Comparison of ENCODE assay signal across 34 cellular contexts in genomic region chr3:85377115-85377514, GRCh38.
"Had no signal": no experiment of that assay in that cellular context is flagged by ENCODE, and none has a peak within 500 bp of the region (broad histone marks: within the 10 kb centered on the region; RNA-seq: fewer than 3 reads in every experiment).

No MANE protein-coding gene starts in this region.

- H3K36me3 ChIP-seq: MG63 had no signal

- H3K4me3 ChIP-seq: MG63 had no signal

- H3K27me3 ChIP-seq: MG63 had no signal

- H3K9me3 ChIP-seq: MG63 had no signal

- DNase-seq: Karpas-422, Kasumi-1, MG63, MM.1S, MV-4-11, NCI-H1048, NCI-H1092, NCI-H1092 treated with DMSO at 0.1 percent for 48 hours, NCI-H1105, NCI-H1105 treated with DMSO at 0.1 percent for 48 hours, NCI-H1417, NCI-H1417 treated with DMSO at 0.1 percent for 48 hours, NCI-H1436, NCI-H1436 treated with DMSO at 0.1 percent for 48 hours, NCI-H146, NCI-H1694, NCI-H1694 treated with DMSO at 0.1 percent for 48 hours, NCI-H187, NCI-H187 treated with DMSO at 0.1 percent for 48 hours, NCI-H1930, NCI-H2029, NCI-H2029 treated with DMSO at 0.1 percent for 48 hours, NCI-H2081, NCI-H2081 treated with DMSO at 0.1 percent for 48 hours, NCI-H2107, NCI-H2171, NCI-H2171 treated with DMSO at 0.1 percent for 48 hours, NCI-H2227 treated with DMSO at 0.1 percent for 48 hours, NCI-H345, NCI-H446, NCI-H446 treated with DMSO at 0.1 percent for 48 hours, NCI-H510A, NCI-H510A treated with DMSO at 0.1 percent for 48 hours, NCI-H524 had no signal
